Comparison of ENCODE assay signal across 8 cellular contexts in genomic region chr6:131281471-131282270, GRCh38.
DNase-seq lines count a peak whose midpoint lies in the region; ATAC-seq, FAIRE-seq and TF ChIP-seq lines count a peak whose summit lies in the region.

No MANE protein-coding gene starts in this region.

- H3K36me3 ChIP-seq in DND-41 (ENCODE audit: insufficient read depth, low read length) (no peaks in the 10 kb centered on the region), Peyer's patch (no peaks in the 10 kb centered on the region), kidney (ENCODE audit: control insufficient read depth in 1 of 2, insufficient read depth in 2 of 2, low read length in 2 of 2) (peaks cover 0 to 5% of the 10 kb centered on the region in 2 donors), gastroesophageal sphincter (peaks cover 0 to 23% of the 10 kb centered on the region in 2 donors), Karpas-422 (ENCODE audit: insufficient read depth, low read length) (no peaks in the 10 kb centered on the region)

- peaks cover 23% of the 10 kb centered on the region for H3K4me1 Mint-ChIP-seq in activated naive CD4-positive, alpha-beta T cell treated with anti-CD3 and anti-CD28 coated beads, Interleukin-2, amount 10 ng/mL, durations not matched to agents 7 days and 5 days

- H3K4me3 Mint-ChIP-seq in activated naive CD4-positive, alpha-beta T cell treated with anti-CD3 and anti-CD28 coated beads, Interleukin-2, amount 10 ng/mL, durations not matched to agents 7 days and 5 days: peak overlapping the region; percentile 69

- no peaks in the 10 kb centered on the region for H3K27me3 ChIP-seq in DND-41 (ENCODE audit: insufficient read depth, low read length, poor library complexity)
- H3K27me3 ChIP-seq in Peyer's patch: no peaks in the 10 kb centered on the region
- no peaks in the 10 kb centered on the region for H3K27me3 ChIP-seq in gastroesophageal sphincter
- no peaks in the 10 kb centered on the region for H3K27me3 ChIP-seq in Karpas-422 (ENCODE audit: low read length)

- peak overlapping the region; percentile 79 for H3K27ac ChIP-seq in DND-41 (ENCODE audit: low read length)
- peak overlapping the region; percentile 15 to 61 (median 36) for H3K27ac ChIP-seq in Peyer's patch
- H3K27ac ChIP-seq in kidney (ENCODE audit: low read depth in 2 of 2, low read length in 2 of 2): no peak overlapping the region
- H3K27ac ChIP-seq in gastroesophageal sphincter: no peak overlapping the region
- no peak overlapping the region for H3K27ac ChIP-seq in Karpas-422 (ENCODE audit: low read length)

- H3K27ac Mint-ChIP-seq in activated naive CD4-positive, alpha-beta T cell treated with anti-CD3 and anti-CD28 coated beads, Interleukin-2, amount 10 ng/mL, durations not matched to agents 7 days and 5 days: peak overlapping the region; percentile 98

- TF ChIP-seq POLR2A in Peyer's patch (IDR thresholded peaks at IDR 0.05): no peak
- TF ChIP-seq POLR2A in gastroesophageal sphincter (IDR thresholded peaks at IDR 0.05): no peak

- H3K27me3 Mint-ChIP-seq in activated naive CD4-positive, alpha-beta T cell treated with anti-CD3 and anti-CD28 coated beads, Interleukin-2, amount 10 ng/mL, durations not matched to agents 7 days and 5 days: no peaks in the 10 kb centered on the region

- peak; percentile 16 for TF ChIP-seq CTCF in DND-41 (IDR thresholded peaks at IDR 0.05; ENCODE audit: borderline replicate concordance, extremely low read depth, low read length, poor library complexity, severe bottlenecking)
- no peak for TF ChIP-seq CTCF in Peyer's patch (IDR thresholded peaks at IDR 0.05)
- TF ChIP-seq CTCF in kidney (IDR thresholded peaks at IDR 0.05; ENCODE audit: borderline replicate concordance, extremely low read depth, insufficient read depth): no peak
- no peak for TF ChIP-seq CTCF in gastroesophageal sphincter (IDR thresholded peaks at IDR 0.05)

- ATAC-seq in DND-41 (ENCODE audit: insufficient read depth, low read depth) (peak; percentile 99), gastroesophageal sphincter (no peak)

- H3K4me1 ChIP-seq in DND-41 (ENCODE audit: insufficient read depth, low read length) (peaks cover 14% of the 10 kb centered on the region), Peyer's patch (no peaks in the 10 kb centered on the region), kidney (ENCODE audit: control insufficient read depth in 1 of 2, insufficient read depth in 1 of 2, low read depth in 1 of 2, low read length in 2 of 2) (no peaks in the 10 kb centered on the region), gastroesophageal sphincter (no peaks in the 10 kb centered on the region), Karpas-422 (ENCODE audit: low read length) (no peaks in the 10 kb centered on the region)

- H4K20me1 ChIP-seq in DND-41 (ENCODE audit: insufficient read depth, low read length) (no peaks in the 10 kb centered on the region), Karpas-422 (ENCODE audit: insufficient read depth, low read depth, low read length) (no peaks in the 10 kb centered on the region)

- CTCF ChIA-PET in activated naive CD4-positive, alpha-beta T cell treated with anti-CD3 and anti-CD28 coated beads, Interleukin-2, amount 10 ng/mL, durations not matched to agents 7 days and 5 days (lab: Charles Lee): interaction anchor here (1.0 to 2.4 kb wide), 4 partner anchors 82 to 347 kb away, joined by 4 to 7 read pairs (median 6); no protein-coding TSS in a partner anchor

- H3K9ac ChIP-seq in DND-41 (ENCODE audit: low read depth, low read length) (peak overlapping the region; percentile 34), kidney (ENCODE audit: low read length in 2 of 2) (no peak overlapping the region), Karpas-422 (ENCODE audit: low read length) (no peak overlapping the region)

- no peaks in the 10 kb centered on the region for H3K9me3 ChIP-seq in DND-41 (ENCODE audit: insufficient read depth, low read length, severe bottlenecking)
- no peaks in the 10 kb centered on the region for H3K9me3 ChIP-seq in Peyer's patch
- H3K9me3 ChIP-seq in kidney (ENCODE audit: control insufficient read depth in 1 of 2, low read length in 2 of 2): no peaks in the 10 kb centered on the region
- H3K9me3 ChIP-seq in gastroesophageal sphincter: no peaks in the 10 kb centered on the region
- H3K9me3 ChIP-seq in Karpas-422 (ENCODE audit: low read length): no peaks in the 10 kb centered on the region

- H3K9me2 ChIP-seq in Karpas-422 (replicated peaks; ENCODE audit: insufficient read depth, low read length): no peaks in the 10 kb centered on the region

- no peak for FAIRE-seq in kidney (lab: Jason Lieb, UNC)

- no peak for TF ChIP-seq EP300 in gastroesophageal sphincter (IDR thresholded peaks at IDR 0.05)

- WGBS in gastroesophageal sphincter (ENCODE audit: low coverage in 1 of 2), 2 donors: 45 to 52% methylated on average over 12 to 15 of the region's 16 CpGs

- H3K79me2 ChIP-seq in DND-41 (ENCODE audit: insufficient read depth, low read length) (no peaks in the 10 kb centered on the region), Karpas-422 (ENCODE audit: low read length) (no peaks in the 10 kb centered on the region)

- peaks cover 10% of the 10 kb centered on the region for H3K9me3 Mint-ChIP-seq in activated naive CD4-positive, alpha-beta T cell treated with anti-CD3 and anti-CD28 coated beads, Interleukin-2, amount 10 ng/mL, durations not matched to agents 7 days and 5 days

- H3K36me3 Mint-ChIP-seq in activated naive CD4-positive, alpha-beta T cell treated with anti-CD3 and anti-CD28 coated beads, Interleukin-2, amount 10 ng/mL, durations not matched to agents 7 days and 5 days: peaks cover 36% of the 10 kb centered on the region

- H3K4me2 ChIP-seq in DND-41 (ENCODE audit: insufficient read depth, low read length): peak overlapping the region; percentile 24
- no peak overlapping the region for H3K4me2 ChIP-seq in Karpas-422 (ENCODE audit: low read depth, low read length, poor library complexity, severe bottlenecking)

- intact Hi-C loops in kidney (cut with DNase I): no loop called here

- DNase-seq in DND-41: peak; percentile 79
- peak in 2 of 3 donors; percentile 82 to 90 for DNase-seq in Peyer's patch
- DNase-seq in activated naive CD4-positive, alpha-beta T cell treated with anti-CD3 and anti-CD28 coated beads, Interleukin-2, amount 10 ng/mL, durations not matched to agents 7 days and 5 days: peak; percentile 85
- DNase-seq in kidney: peak; percentile 59
- peak; percentile 10 to 28 (median 23) for DNase-seq in stimulated activated CD4-positive, alpha-beta T cell treated with anti-CD3 and anti-CD28 coated beads, TNF-alpha, amount 100 ng/mL, for 4 hours (ENCODE audit: low read depth in 3 of 3)
- no peak for DNase-seq in GOT3 (lab: John Stamatoyannopoulos, UW)
- DNase-seq in Karpas-422: no peak

- peak overlapping the region; percentile 62 for H2AFZ ChIP-seq in DND-41 (ENCODE audit: low read depth, low read length)
- H2AFZ ChIP-seq in Karpas-422 (ENCODE audit: low read length): no peak overlapping the region

- no peak overlapping the region for H3K4me3 ChIP-seq in DND-41 (ENCODE audit: low read depth in 1 of 2, low read length in 2 of 2)
- peak overlapping the region in 1 of 4 donors; percentile 17 for H3K4me3 ChIP-seq in Peyer's patch
- no peak overlapping the region for H3K4me3 ChIP-seq in kidney (ENCODE audit: low read length in 2 of 2)
- no peak overlapping the region for H3K4me3 ChIP-seq in gastroesophageal sphincter
- H3K4me3 ChIP-seq in Karpas-422 (ENCODE audit: low read length): no peak overlapping the region

Comparison
In these comparisons a context has a peak if more than half of its experiments do, and no peak if none do; other contexts are left out.
1. DNase-seq: peak in DND-41 (single experiment), Peyer's patch (2 of 3), activated naive CD4-positive, alpha-beta T cell treated with anti-CD3 and anti-CD28 coated beads, Interleukin-2, amount 10 ng/mL, durations not matched to agents 7 days and 5 days (single experiment), kidney (single experiment) and stimulated activated CD4-positive, alpha-beta T cell treated with anti-CD3 and anti-CD28 coated beads, TNF-alpha, amount 100 ng/mL, for 4 hours (3 of 3); none in GOT3 (single experiment) and Karpas-422 (single experiment).
2. H3K27ac ChIP-seq: peak in DND-41 (single experiment) and Peyer's patch (4 of 4); none in kidney (0 of 2), gastroesophageal sphincter (0 of 4) and Karpas-422 (single experiment).